Comparison of ENCODE assay signal across 8 cellular contexts in the genomic region with DNA sequence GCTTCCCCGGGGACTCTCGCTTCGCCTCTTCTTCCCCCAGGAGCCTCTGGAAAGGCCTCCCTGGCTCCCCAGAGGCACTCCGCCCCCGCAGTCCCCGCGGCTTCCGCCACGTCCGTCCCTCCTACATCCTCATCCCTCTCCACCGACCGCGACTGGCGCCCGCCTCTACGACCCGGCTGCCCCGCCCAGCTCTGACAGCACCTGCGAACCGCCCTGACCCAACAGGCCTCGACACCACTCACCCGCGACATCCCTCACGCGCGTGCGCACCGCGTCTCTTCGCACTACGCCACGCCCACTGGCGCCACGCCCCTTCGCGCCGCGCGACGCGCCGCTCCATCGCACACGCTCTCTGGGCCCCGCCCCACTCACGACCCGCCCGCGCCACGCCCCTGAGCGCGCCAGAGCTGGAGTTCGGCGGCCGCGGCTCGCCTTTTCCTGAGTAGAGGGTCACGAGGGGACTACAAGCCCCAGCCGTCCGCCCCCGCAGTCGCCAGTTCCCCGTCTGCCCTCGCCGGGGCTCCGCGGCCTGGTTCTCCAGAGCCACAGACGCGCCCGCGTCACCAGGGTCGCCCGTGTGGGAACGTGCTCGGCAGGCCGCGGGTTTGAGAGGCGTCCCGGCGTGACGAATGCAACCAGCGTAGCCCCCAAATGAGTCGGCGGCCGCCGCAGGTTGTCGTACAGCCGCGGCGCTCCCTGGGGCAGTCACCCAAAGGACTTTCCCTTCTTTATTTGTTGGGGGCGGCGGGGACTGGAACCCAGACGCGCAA. TPM values are rescaled to one million over a fixed set of nuclear protein-coding genes. Genes with fewer than 3 reads are reported as not detected.
DNase-seq lines count a peak whose midpoint lies in the region; ATAC-seq and TF ChIP-seq lines count a peak whose summit lies in the region.

No MANE protein-coding gene starts in this region.

- peaks cover 12% of the 10 kb centered on the region for H3K36me3 Mint-ChIP-seq in activated CD4-positive, alpha-beta T cell treated with anti-CD3 and anti-CD28 coated beads, Interleukin-2, amount 10 ng/mL, durations not matched to agents 24 days and 14 days (ENCODE audit: low read depth)

- peak; percentile 79 to 97 for DNase-seq in NCI-H526 (lab: John Stamatoyannopoulos, UW)
- DNase-seq in activated CD4-positive, alpha-beta T cell treated with anti-CD3 and anti-CD28 coated beads, Interleukin-2, amount 10 ng/mL, durations not matched to agents 24 days and 14 days = peak; percentile 100
- DNase-seq in colonic mucosa = peak; percentile 96
- peak; percentile 99 for DNase-seq in left lobe of liver (ENCODE audit: low spot score)
- peak; percentile 96 to 97 for DNase-seq in stimulated activated CD4-positive, alpha-beta T cell treated with anti-CD3 and anti-CD28 coated beads, Interleukin-2, amount 100 ng/mL, for 24 hours

- H3K27ac ChIP-seq in C4-2B (peak overlapping the region; percentile 87), colonic mucosa (peak overlapping the region; percentile 97)

- H3K4me3 ChIP-seq in colonic mucosa = peak overlapping the region; percentile 77

- peak overlapping the region; percentile 93 for H3K27ac Mint-ChIP-seq in activated CD4-positive, alpha-beta T cell treated with anti-CD3 and anti-CD28 coated beads, Interleukin-2, amount 10 ng/mL, durations not matched to agents 24 days and 14 days

- H3K9me3 ChIP-seq in colonic mucosa = no peaks in the 10 kb centered on the region

- H3K36me3 ChIP-seq in colonic mucosa = no peaks in the 10 kb centered on the region

- H3K4me3 Mint-ChIP-seq in activated CD4-positive, alpha-beta T cell treated with anti-CD3 and anti-CD28 coated beads, Interleukin-2, amount 10 ng/mL, durations not matched to agents 24 days and 14 days = peak overlapping the region; percentile 76

- ATAC-seq in GM19372 (IDR thresholded peaks at IDR 0.05; ENCODE audit: low read depth, unreplicated experiment) = peak; percentile 80
- ATAC-seq in HG03520 (IDR thresholded peaks at IDR 0.05; ENCODE audit: unreplicated experiment) = peak; percentile 68
- ATAC-seq in left lobe of liver = peak; percentile 96

- H3K27me3 Mint-ChIP-seq in activated CD4-positive, alpha-beta T cell treated with anti-CD3 and anti-CD28 coated beads, Interleukin-2, amount 10 ng/mL, durations not matched to agents 24 days and 14 days = no peaks in the 10 kb centered on the region

- TF ChIP-seq CTCF in C4-2B (conservative IDR thresholded peaks at IDR 0.05) (no peak), colonic mucosa (IDR thresholded peaks at IDR 0.05) (no peak)

- H3K4me1 ChIP-seq in colonic mucosa = no peaks in the 10 kb centered on the region

- H3K9me3 Mint-ChIP-seq in activated CD4-positive, alpha-beta T cell treated with anti-CD3 and anti-CD28 coated beads, Interleukin-2, amount 10 ng/mL, durations not matched to agents 24 days and 14 days = no peaks in the 10 kb centered on the region

- H3K4me1 Mint-ChIP-seq in activated CD4-positive, alpha-beta T cell treated with anti-CD3 and anti-CD28 coated beads, Interleukin-2, amount 10 ng/mL, durations not matched to agents 24 days and 14 days = peaks cover 47% of the 10 kb centered on the region

- intact Hi-C loops in activated CD4-positive, alpha-beta T cell treated with anti-CD3 and anti-CD28 coated beads, Interleukin-2, amount 10 ng/mL, durations not matched to agents 24 days and 14 days (cut with micrococcal nuclease) = loop anchor here (1.0 to 10.0 kb wide), 7 partner anchors 10 to 471 kb away; a partner anchor contains a TSS
- intact Hi-C loops in colonic mucosa (cut with DNase I) = loop anchor here (10.0 kb wide), 1 partner anchor 79 kb away; a partner anchor contains a TSS

- no peaks in the 10 kb centered on the region for H3K27me3 ChIP-seq in colonic mucosa

- peak overlapping the region; percentile 73 to 98 for H3K9ac ChIP-seq in colonic mucosa (ENCODE audit: low read depth in 2 of 2, low read length in 2 of 2)

RNA-seq across cellular contexts. Expression of a gene that starts 56.2 kb away (rescaled TPM):
- total RNA-seq in activated CD4-positive, alpha-beta T cell treated with anti-CD3 and anti-CD28 coated beads, Interleukin-2, amount 10 ng/mL, durations not matched to agents 24 days and 14 days = 8.3 and 12.8 TPM in 2 replicates
- total RNA-seq in colonic mucosa (10 to 100 TPM in 1 of 2 donors, 1 to 10 TPM in 1; 5.7 to 17.3 TPM), left lobe of liver (3.1 TPM)

Comparison
In these comparisons a context has a peak if more than half of its experiments do, and no peak if none do; other contexts are left out.
1. Peak in every context shown above with its lines: DNase-seq, ATAC-seq, H3K4me3 ChIP-seq and H3K27ac ChIP-seq.